1 cellular context compared by ENCODE assay signal in genomic region chr21:42735061-42735460, GRCh38.
TF ChIP-seq lines count a peak whose summit lies in the region.

No MANE protein-coding gene starts in this region.

TF ChIP-seq in HepG2, 621 proteins besides CTCF, POLR2A, EP300 and RAD21 (continued from another document):
- TF ChIP-seq, protein P1, sequence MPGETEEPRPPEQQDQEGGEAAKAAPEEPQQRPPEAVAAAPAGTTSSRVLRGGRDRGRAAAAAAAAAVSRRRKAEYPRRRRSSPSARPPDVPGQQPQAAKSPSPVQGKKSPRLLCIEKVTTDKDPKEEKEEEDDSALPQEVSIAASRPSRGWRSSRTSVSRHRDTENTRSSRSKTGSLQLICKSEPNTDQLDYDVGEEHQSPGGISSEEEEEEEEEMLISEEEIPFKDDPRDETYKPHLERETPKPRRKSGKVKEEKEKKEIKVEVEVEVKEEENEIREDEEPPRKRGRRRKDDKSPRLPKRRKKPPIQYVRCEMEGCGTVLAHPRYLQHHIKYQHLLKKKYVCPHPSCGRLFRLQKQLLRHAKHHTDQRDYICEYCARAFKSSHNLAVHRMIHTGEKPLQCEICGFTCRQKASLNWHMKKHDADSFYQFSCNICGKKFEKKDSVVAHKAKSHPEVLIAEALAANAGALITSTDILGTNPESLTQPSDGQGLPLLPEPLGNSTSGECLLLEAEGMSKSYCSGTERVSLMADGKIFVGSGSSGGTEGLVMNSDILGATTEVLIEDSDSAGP (CRISPR knock-in tag; IDR thresholded peaks at IDR 0.05; ENCODE audit: borderline replicate concordance): peak; percentile 31; the same call in 1 of the 2 replicates
- TF ChIP-seq ZFX (CRISPR knock-in tag; IDR thresholded peaks at IDR 0.05; ENCODE audit: low read depth) (peak; percentile 17; the same call in 1 of the 2 replicates), ZNF510 (CRISPR knock-in tag; IDR thresholded peaks at IDR 0.05; ENCODE audit: low read depth) (no peak), RBM22 (optimal IDR thresholded peaks at IDR 0.05; ENCODE audit: low read length) (no peak), ZFP90 (CRISPR knock-in tag; IDR thresholded peaks at IDR 0.05; ENCODE audit: borderline replicate concordance) (0 out of 2 replicates have a peak, but pooled peaks have one; percentile 23), ZBTB38 (CRISPR knock-in tag; IDR thresholded peaks at IDR 0.05) (peak; percentile 64; the same call in 1 of the 2 replicates), MTERF4 (CRISPR knock-in tag; IDR thresholded peaks at IDR 0.05) (0 out of 2 replicates have a peak, but pooled peaks have one; percentile 24), NFKB2 (CRISPR knock-in tag; IDR thresholded peaks at IDR 0.05; ENCODE audit: borderline replicate concordance) (0 out of 2 replicates have a peak, but pooled peaks have one; percentile 28)
- TF ChIP-seq, protein P2, sequence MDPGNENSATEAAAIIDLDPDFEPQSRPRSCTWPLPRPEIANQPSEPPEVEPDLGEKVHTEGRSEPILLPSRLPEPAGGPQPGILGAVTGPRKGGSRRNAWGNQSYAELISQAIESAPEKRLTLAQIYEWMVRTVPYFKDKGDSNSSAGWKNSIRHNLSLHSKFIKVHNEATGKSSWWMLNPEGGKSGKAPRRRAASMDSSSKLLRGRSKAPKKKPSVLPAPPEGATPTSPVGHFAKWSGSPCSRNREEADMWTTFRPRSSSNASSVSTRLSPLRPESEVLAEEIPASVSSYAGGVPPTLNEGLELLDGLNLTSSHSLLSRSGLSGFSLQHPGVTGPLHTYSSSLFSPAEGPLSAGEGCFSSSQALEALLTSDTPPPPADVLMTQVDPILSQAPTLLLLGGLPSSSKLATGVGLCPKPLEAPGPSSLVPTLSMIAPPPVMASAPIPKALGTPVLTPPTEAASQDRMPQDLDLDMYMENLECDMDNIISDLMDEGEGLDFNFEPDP (CRISPR knock-in tag; conservative IDR thresholded peaks at IDR 0.05): 0 out of 2 replicates have a peak, but pooled peaks have one; percentile 22
- TF ChIP-seq, protein P3, sequence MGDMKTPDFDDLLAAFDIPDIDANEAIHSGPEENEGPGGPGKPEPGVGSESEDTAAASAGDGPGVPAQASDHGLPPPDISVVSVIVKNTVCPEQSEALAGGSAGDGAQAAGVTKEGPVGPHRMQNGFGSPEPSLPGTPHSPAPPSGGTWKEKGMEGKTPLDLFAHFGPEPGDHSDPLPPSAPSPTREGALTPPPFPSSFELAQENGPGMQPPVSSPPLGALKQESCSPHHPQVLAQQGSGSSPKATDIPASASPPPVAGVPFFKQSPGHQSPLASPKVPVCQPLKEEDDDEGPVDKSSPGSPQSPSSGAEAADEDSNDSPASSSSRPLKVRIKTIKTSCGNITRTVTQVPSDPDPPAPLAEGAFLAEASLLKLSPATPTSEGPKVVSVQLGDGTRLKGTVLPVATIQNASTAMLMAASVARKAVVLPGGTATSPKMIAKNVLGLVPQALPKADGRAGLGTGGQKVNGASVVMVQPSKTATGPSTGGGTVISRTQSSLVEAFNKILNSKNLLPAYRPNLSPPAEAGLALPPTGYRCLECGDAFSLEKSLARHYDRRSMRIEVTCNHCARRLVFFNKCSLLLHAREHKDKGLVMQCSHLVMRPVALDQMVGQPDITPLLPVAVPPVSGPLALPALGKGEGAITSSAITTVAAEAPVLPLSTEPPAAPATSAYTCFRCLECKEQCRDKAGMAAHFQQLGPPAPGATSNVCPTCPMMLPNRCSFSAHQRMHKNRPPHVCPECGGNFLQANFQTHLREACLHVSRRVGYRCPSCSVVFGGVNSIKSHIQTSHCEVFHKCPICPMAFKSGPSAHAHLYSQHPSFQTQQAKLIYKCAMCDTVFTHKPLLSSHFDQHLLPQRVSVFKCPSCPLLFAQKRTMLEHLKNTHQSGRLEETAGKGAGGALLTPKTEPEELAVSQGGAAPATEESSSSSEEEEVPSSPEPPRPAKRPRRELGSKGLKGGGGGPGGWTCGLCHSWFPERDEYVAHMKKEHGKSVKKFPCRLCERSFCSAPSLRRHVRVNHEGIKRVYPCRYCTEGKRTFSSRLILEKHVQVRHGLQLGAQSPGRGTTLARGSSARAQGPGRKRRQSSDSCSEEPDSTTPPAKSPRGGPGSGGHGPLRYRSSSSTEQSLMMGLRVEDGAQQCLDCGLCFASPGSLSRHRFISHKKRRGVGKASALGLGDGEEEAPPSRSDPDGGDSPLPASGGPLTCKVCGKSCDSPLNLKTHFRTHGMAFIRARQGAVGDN (CRISPR knock-in tag; IDR thresholded peaks at IDR 0.05): peak; percentile 48
